7 cellular contexts compared by ENCODE assay signal in the genomic region with DNA sequence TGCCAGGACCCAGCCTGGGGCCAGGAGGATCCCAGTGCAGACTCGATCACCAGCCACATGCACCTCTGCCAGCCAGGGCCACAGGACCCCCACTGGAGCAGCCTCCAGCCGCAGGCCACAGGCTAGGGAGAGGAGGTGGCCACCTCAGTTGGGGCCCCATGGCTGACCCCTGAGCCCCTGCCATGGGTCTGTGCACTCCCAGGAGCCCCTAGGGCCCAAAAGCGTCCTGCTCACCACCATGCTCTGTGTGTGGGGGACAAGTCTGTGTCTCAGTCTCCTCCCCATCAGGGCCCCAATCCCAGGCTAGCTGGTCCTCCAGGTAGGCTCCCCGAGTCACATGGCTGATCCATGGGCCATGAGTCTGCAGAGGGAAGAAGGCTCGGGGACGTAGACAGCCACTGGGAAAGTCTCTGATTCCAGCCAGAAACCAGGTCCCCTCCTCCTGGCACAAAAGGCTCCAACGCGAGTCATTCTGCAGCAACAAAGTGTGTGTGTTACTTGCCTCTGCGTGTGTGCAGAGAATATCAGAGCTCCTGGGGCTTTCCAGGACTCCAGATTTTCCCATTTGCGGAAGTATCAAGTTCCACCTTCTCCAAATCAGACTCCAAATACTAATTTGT. TPM values are rescaled to one million over a fixed set of nuclear protein-coding genes. Genes with fewer than 3 reads are reported as not detected.
DNase-seq lines count a peak whose midpoint lies in the region; ATAC-seq and TF ChIP-seq lines count a peak whose summit lies in the region.
"Had no signal": no experiment of that assay in that cellular context is flagged by ENCODE, and none has a peak within 500 bp of the region (broad histone marks: within the 10 kb centered on the region; RNA-seq: fewer than 3 reads in every experiment).

No MANE protein-coding gene starts in this region.

- H3K27me3 ChIP-seq in iPS-20b (ENCODE audit: insufficient read depth, low read length) (peaks cover 28% of the 10 kb centered on the region), aorta (ENCODE audit: control insufficient read depth in 1 of 2, insufficient read depth in 2 of 2, low read length in 1 of 2) (no peaks in the 10 kb centered on the region)

- 15 to 16% methylated on average over 10 of the region's 10 CpGs for WGBS in aorta, 2 donors

- H3K27ac ChIP-seq in iPS-20b (ENCODE audit: low read length) (peak overlapping the region; percentile 3), aorta (ENCODE audit: low read depth in 1 of 2, low read length in 2 of 2) (peak overlapping the region in 1 of 2 donors; percentile 77)

- no peak for TF ChIP-seq CTCF in WI38 (IDR thresholded peaks at IDR 0.05; ENCODE audit: low read depth, low read length)

- H3K9me3 ChIP-seq in iPS-20b (ENCODE audit: insufficient read depth, low read depth, low read length) = no peaks in the 10 kb centered on the region
- H3K9me3 ChIP-seq in aorta (ENCODE audit: control insufficient read depth, low read length) = no peaks in the 10 kb centered on the region

- H3K9ac ChIP-seq in iPS-20b (ENCODE audit: low read depth, low read length) = peak overlapping the region; percentile 35; the same call in 1 of the 2 replicates

- no peaks in the 10 kb centered on the region for H3K36me3 ChIP-seq in iPS-20b (ENCODE audit: insufficient read depth, low read depth, low read length)
- H3K36me3 ChIP-seq in aorta (ENCODE audit: control insufficient read depth in 1 of 2, insufficient read depth in 2 of 2, low read length in 1 of 2) = no peaks in the 10 kb centered on the region

- DNase-seq in aorta (peak in 1 of 2 donors; percentile 69), SW480 (ENCODE audit: low spot score) (no peak), foreskin melanocyte (no peak)

- H3K4me3 ChIP-seq in WI38 (ENCODE audit: low read depth, low read length) (peak overlapping the region; percentile 50), iPS-20b (ENCODE audit: low read length) (peak overlapping the region; percentile 28; the same call in 1 of the 2 replicates), aorta (ENCODE audit: low read length in 2 of 2) (no peak overlapping the region)

- intact Hi-C loops in aorta (cut with DNase I) = loop anchor here (1.0 to 10.0 kb wide), 5 partner anchors 34 to 157 kb away; a partner anchor contains a TSS

- ATAC-seq in GM18873 (IDR thresholded peaks at IDR 0.05; ENCODE audit: low FRiP score, unreplicated experiment) = peak; percentile 5
- peak; percentile 28 for ATAC-seq in aorta (ENCODE audit: low FRiP score)

- H3K4me1 ChIP-seq in iPS-20b (ENCODE audit: insufficient read depth, low read length) = peaks cover 16% of the 10 kb centered on the region
- peaks cover 0 to 3% of the 10 kb centered on the region in 2 donors for H3K4me1 ChIP-seq in aorta (ENCODE audit: control insufficient read depth in 1 of 2, insufficient read depth in 2 of 2, low read length in 2 of 2)

RNA-seq across cellular contexts. Expression of a gene that starts 6.1 kb away (rescaled TPM):
- not detected for total RNA-seq in aorta
- polyA plus RNA-seq in aorta = 10 to 100 TPM in 1 of 2 donors, under 1 TPM in 1; 0.77 to 11.9 TPM
- total RNA-seq: T-helper 1 cell treated with Interleukin-12 subunit alpha and Interleukin-12 subunit beta and Interleukin-4 antibody, amounts not matched to agents 30 ng/mL and 1 ng/mL, for 36 hours had no signal

RNA-seq across cellular contexts. Expression of a gene that starts 8.3 kb away (rescaled TPM):
- total RNA-seq in aorta = 1 to 10 TPM; 3.5 to 8.8 TPM
- 1 to 10 TPM; 4.2 to 5.1 TPM for polyA plus RNA-seq in aorta

RNA-seq across cellular contexts. Expression of a gene that starts 24.1 kb away (rescaled TPM):
- total RNA-seq in aorta = 10 to 100 TPM; 51.6 to 61.1 TPM
- polyA plus RNA-seq in aorta = 10 to 100 TPM; 24.3 to 65.7 TPM

RNA-seq across cellular contexts. Expression of a gene that starts 33.4 kb away (rescaled TPM):
- 10 to 100 TPM; 28.6 to 37.2 TPM for total RNA-seq in aorta
- polyA plus RNA-seq in aorta = 10 to 100 TPM; 16.7 to 32.0 TPM

RNA-seq across cellular contexts. Expression of a gene that starts 38.3 kb away (rescaled TPM):
- 100 to 1,000 TPM; 243 to 254 TPM for total RNA-seq in aorta
- polyA plus RNA-seq in aorta = 100 to 1,000 TPM in 1 of 2 donors, 10 to 100 TPM in 1; 95.7 to 329 TPM

Comparison
In these comparisons a context has a peak if more than half of its experiments do, and no peak if none do; other contexts are left out.
1. H3K4me3 ChIP-seq: peak in WI38 (single experiment) and iPS-20b (single experiment); none in aorta (0 of 2).